ENCODE assay signal across 1 cellular context in genomic region chr19:533485-534058, GRCh38.
TF ChIP-seq lines count a peak whose summit lies in the region.

No MANE protein-coding gene starts in this region.

TF ChIP-seq in HCT116, 20 proteins besides CTCF, POLR2A, EP300 and RAD21:
- TF ChIP-seq TCF7L2 (IDR thresholded peaks at IDR 0.05; ENCODE audit: borderline replicate concordance, extremely low read depth, insufficient read depth, insufficient read length) (no peak), FOSL1 (IDR thresholded peaks at IDR 0.05; ENCODE audit: low read depth) (no peak), SP1 (IDR thresholded peaks at IDR 0.05; ENCODE audit: low read depth) (no peak), ZBTB33 (IDR thresholded peaks at IDR 0.05; ENCODE audit: extremely low read depth, insufficient replicate concordance, low read length) (no peak), EZH2 (IDR thresholded peaks at IDR 0.05) (no peak), REST (IDR thresholded peaks at IDR 0.05; ENCODE audit: low read depth) (no peak), EZH2phosphoT487 (IDR thresholded peaks at IDR 0.05; ENCODE audit: borderline replicate concordance) (no peak), POLR2AphosphoS5 (IDR thresholded peaks at IDR 0.05; ENCODE audit: low read depth, low read length) (no peak)
